In genomic region chr21:45906859-45907258, GRCh38 we compare ENCODE assay signal across 23 cellular contexts.
DNase-seq lines count a peak whose midpoint lies in the region; ATAC-seq and TF ChIP-seq lines count a peak whose summit lies in the region.
"Had no signal": no experiment of that assay in that cellular context is flagged by ENCODE, and none has a peak within 500 bp of the region (broad histone marks: within the 10 kb centered on the region; RNA-seq: fewer than 3 reads in every experiment).

No MANE protein-coding gene starts in this region.

- peak; percentile 23 for DNase-seq in natural killer cell treated with Interleukin-12 subunit alpha and Interleukin-12 subunit beta and Interleukin-15 and Interleukin-18, amount 100 ng/mL, for 72 hours (ENCODE audit: low spot score)
- DNase-seq in natural killer cell (no peak), mucosa of descending colon (peak in 2 of 3 donors; percentile 1 to 22), aorta (peak; percentile 20 to 30), NCI-H1105 (lab: John Stamatoyannopoulos, UW) (no peak)
- DNase-seq in activated CD8-positive, alpha-beta memory T cell treated with anti-CD3 and anti-CD28 coated beads, Interleukin-2, amount 50 U/mL, for 4 hours = no peak
- DNase-seq: 8988T; ACHN; AML-193; BE2C; CD4-positive, alpha-beta T cell; DMS 273 treated with DMSO at 0.1 percent for 48 hours; DMS79; EL; GDM1; H9 had no signal

- WGBS in aorta, 2 donors = 97 to 99% methylated on average over 13 of the region's 13 CpGs

- intact Hi-C loops in natural killer cell (cut with micrococcal nuclease) = no loop called here
- intact Hi-C loops in mucosa of descending colon (cut with DNase I, micrococcal nuclease) = no loop called here
- intact Hi-C loops in aorta (cut with DNase I) = no loop called here

- H3K36me3 Mint-ChIP-seq in natural killer cell treated with Interleukin-12 subunit alpha and Interleukin-12 subunit beta and Interleukin-15 and Interleukin-18, amount 100 ng/mL, for 72 hours = no peaks in the 10 kb centered on the region
- H3K36me3 Mint-ChIP-seq in natural killer cell = no peaks in the 10 kb centered on the region
- H3K36me3 Mint-ChIP-seq: CD14-positive monocyte; CD8-positive, alpha-beta memory T cell had no signal

- no peak overlapping the region for H3K27ac ChIP-seq in aorta (ENCODE audit: low read depth in 1 of 2, low read length in 2 of 2)
- H3K27ac ChIP-seq: A549; BLaER1 treated with 17β-estradiol and CSF1 and Interleukin-3, amounts not matched to agents 10 nM and 100 nM had no signal

- no peaks in the 10 kb centered on the region for H3K4me1 Mint-ChIP-seq in natural killer cell treated with Interleukin-12 subunit alpha and Interleukin-12 subunit beta and Interleukin-15 and Interleukin-18, amount 100 ng/mL, for 72 hours (ENCODE audit: low read depth in 2 of 2)
- no peaks in the 10 kb centered on the region for H3K4me1 Mint-ChIP-seq in natural killer cell
- H3K4me1 Mint-ChIP-seq: CD14-positive monocyte; CD8-positive, alpha-beta memory T cell; GM23338; H9 had no signal

- no peak for ATAC-seq in natural killer cell treated with Interleukin-12 subunit alpha and Interleukin-12 subunit beta and Interleukin-15 and Interleukin-18, amount 100 ng/mL, for 72 hours
- ATAC-seq in natural killer cell = no peak
- no peak for ATAC-seq in mucosa of descending colon
- no peak for ATAC-seq in aorta (ENCODE audit: low FRiP score)
- ATAC-seq: A549, GM12878, GM23338, HCT116 had no signal

- H3K4me3 Mint-ChIP-seq in natural killer cell treated with Interleukin-12 subunit alpha and Interleukin-12 subunit beta and Interleukin-15 and Interleukin-18, amount 100 ng/mL, for 72 hours = no peak overlapping the region
- H3K4me3 Mint-ChIP-seq in natural killer cell = no peak overlapping the region
- H3K4me3 Mint-ChIP-seq: CD14-positive monocyte; CD4-positive, alpha-beta T cell; CD8-positive, alpha-beta memory T cell; GM23338; H9 had no signal

- H3K4me3 ChIP-seq in mucosa of descending colon (no peak overlapping the region), aorta (ENCODE audit: low read length in 2 of 2) (no peak overlapping the region)
- H3K4me3 ChIP-seq: A549; BLaER1 treated with 17β-estradiol and CSF1 and Interleukin-3, amounts not matched to agents 10 nM and 100 nM; GM12878; GM23338 had no signal

- no peak overlapping the region for H3K27ac Mint-ChIP-seq in natural killer cell treated with Interleukin-12 subunit alpha and Interleukin-12 subunit beta and Interleukin-15 and Interleukin-18, amount 100 ng/mL, for 72 hours
- H3K27ac Mint-ChIP-seq in natural killer cell = no peak overlapping the region
- H3K27ac Mint-ChIP-seq: CD4-positive, alpha-beta T cell; GM23338; H9 had no signal

- no peaks in the 10 kb centered on the region for H3K27me3 ChIP-seq in aorta (ENCODE audit: control insufficient read depth in 1 of 2, insufficient read depth in 2 of 2, low read length in 1 of 2)
- H3K27me3 ChIP-seq: BE2C; BLaER1 treated with 17β-estradiol and CSF1 and Interleukin-3, amounts not matched to agents 10 nM and 100 nM had no signal

- H3K36me3 ChIP-seq in mucosa of descending colon (ENCODE audit: low read depth) (no peaks in the 10 kb centered on the region), aorta (ENCODE audit: control insufficient read depth in 1 of 2, insufficient read depth in 2 of 2, low read length in 1 of 2) (no peaks in the 10 kb centered on the region)

- no peaks in the 10 kb centered on the region for H3K4me1 ChIP-seq in mucosa of descending colon (ENCODE audit: low read depth)
- no peaks in the 10 kb centered on the region for H3K4me1 ChIP-seq in aorta (ENCODE audit: control insufficient read depth in 1 of 2, insufficient read depth in 2 of 2, low read length in 2 of 2)
- H3K4me1 ChIP-seq: A549 had no signal

- H3K9me3 ChIP-seq in mucosa of descending colon (no peaks in the 10 kb centered on the region), aorta (ENCODE audit: control insufficient read depth, low read length) (no peaks in the 10 kb centered on the region)
- H3K9me3 ChIP-seq: A549; BE2C; BLaER1 treated with 17β-estradiol and CSF1 and Interleukin-3, amounts not matched to agents 10 nM and 100 nM had no signal

- no peaks in the 10 kb centered on the region for H3K27me3 Mint-ChIP-seq in natural killer cell treated with Interleukin-12 subunit alpha and Interleukin-12 subunit beta and Interleukin-15 and Interleukin-18, amount 100 ng/mL, for 72 hours
- H3K27me3 Mint-ChIP-seq in natural killer cell (ENCODE audit: low read depth in 2 of 2) = no peaks in the 10 kb centered on the region
- H3K27me3 Mint-ChIP-seq: CD4-positive, alpha-beta T cell; CD8-positive, alpha-beta memory T cell had no signal

- no peak for TF ChIP-seq CTCF in natural killer cell (IDR thresholded peaks at IDR 0.05)
- TF ChIP-seq CTCF in mucosa of descending colon (IDR thresholded peaks at IDR 0.05) = no peak

- H3K9me3 Mint-ChIP-seq in natural killer cell treated with Interleukin-12 subunit alpha and Interleukin-12 subunit beta and Interleukin-15 and Interleukin-18, amount 100 ng/mL, for 72 hours = no peaks in the 10 kb centered on the region
- no peaks in the 10 kb centered on the region for H3K9me3 Mint-ChIP-seq in natural killer cell
- H3K9me3 Mint-ChIP-seq: CD14-positive monocyte; CD4-positive, alpha-beta T cell; CD8-positive, alpha-beta memory T cell; GM23338; H9 had no signal

Comparison
In these comparisons a context has a peak if more than half of its experiments do, and no peak if none do; other contexts are left out.
1. DNase-seq: peak in natural killer cell treated with Interleukin-12 subunit alpha and Interleukin-12 subunit beta and Interleukin-15 and Interleukin-18, amount 100 ng/mL, for 72 hours (single experiment), mucosa of descending colon (2 of 3) and aorta (2 of 2); none in natural killer cell (single experiment), NCI-H1105 (single experiment) and activated CD8-positive, alpha-beta memory T cell treated with anti-CD3 and anti-CD28 coated beads, Interleukin-2, amount 50 U/mL, for 4 hours (single experiment).